Comparison of ENCODE assay signal across 11 cellular contexts in genomic region chr5:96968614-96969013, GRCh38. TPM values are rescaled to one million over a fixed set of nuclear protein-coding genes. Genes with fewer than 3 reads are reported as not detected.
DNase-seq lines count a peak whose midpoint lies in the region; ATAC-seq and TF ChIP-seq lines count a peak whose summit lies in the region.
"Had no signal": no experiment of that assay in that cellular context is flagged by ENCODE, and none has a peak within 500 bp of the region (broad histone marks: within the 10 kb centered on the region; RNA-seq: fewer than 3 reads in every experiment).

No MANE protein-coding gene starts in this region.

- H3K4me3 ChIP-seq in CD8-positive, alpha-beta T cell (ENCODE audit: low read depth, low read length): no peak overlapping the region
- H3K4me3 ChIP-seq in MG63 (no peak overlapping the region), neural progenitor cell (no peak overlapping the region), tibial nerve (no peak overlapping the region)
- H3K4me3 ChIP-seq: pancreas had no signal

- no peak for TF ChIP-seq POLR2A in tibial nerve (IDR thresholded peaks at IDR 0.05)

- peak overlapping the region; percentile 69 for H3K27ac Mint-ChIP-seq in CD8-positive, alpha-beta T cell
- H3K27ac Mint-ChIP-seq in neural progenitor cell: peak overlapping the region; percentile 31

- CTCF ChIA-PET in CD8-positive, alpha-beta T cell (lab: Charles Lee): interaction anchor here (0.6 kb wide), 1 partner anchor 27 kb away, joined by 3 read pairs; no protein-coding TSS in a partner anchor

- intact Hi-C loops in CD8-positive, alpha-beta T cell (cut with DNase I, micrococcal nuclease): no loop called here

- no peaks in the 10 kb centered on the region for H3K79me2 ChIP-seq in neural progenitor cell (ENCODE audit: low read depth)

- H3K9me3 Mint-ChIP-seq in CD8-positive, alpha-beta T cell: no peaks in the 10 kb centered on the region
- no peaks in the 10 kb centered on the region for H3K9me3 Mint-ChIP-seq in neural progenitor cell

- H3K4me1 ChIP-seq in CD8-positive, alpha-beta T cell (ENCODE audit: insufficient read depth, low read length): peaks cover 81% of the 10 kb centered on the region
- no peaks in the 10 kb centered on the region for H3K4me1 ChIP-seq in neural progenitor cell
- peaks cover 0 to 38% (median 14%) of the 10 kb centered on the region in 4 donors for H3K4me1 ChIP-seq in tibial nerve

- H3K4me1 Mint-ChIP-seq in CD8-positive, alpha-beta T cell (ENCODE audit: low read depth): peaks cover 86% of the 10 kb centered on the region
- H3K4me1 Mint-ChIP-seq in neural progenitor cell: peaks cover 21% of the 10 kb centered on the region

- H3K36me3 ChIP-seq in CD8-positive, alpha-beta T cell (ENCODE audit: insufficient read depth, low read length): no peaks in the 10 kb centered on the region
- H3K36me3 ChIP-seq in MG63 (no peaks in the 10 kb centered on the region), neural progenitor cell (no peaks in the 10 kb centered on the region), tibial nerve (no peaks in the 10 kb centered on the region)
- H3K36me3 ChIP-seq: pancreas had no signal

- ATAC-seq in CD8-positive, alpha-beta T cell: no peak

- no peaks in the 10 kb centered on the region for H3F3A ChIP-seq in neural progenitor cell (ENCODE audit: low read depth)

- POLR2A ChIA-PET in CD8-positive, alpha-beta T cell (lab: Charles Lee): interaction anchor here (1.2 kb wide), 1 partner anchor 11 kb away, joined by 3 read pairs; no protein-coding TSS in a partner anchor

- H3K27ac ChIP-seq in CD8-positive, alpha-beta T cell (ENCODE audit: low read depth, low read length): no peak overlapping the region
- H3K27ac ChIP-seq in neural progenitor cell (no peak overlapping the region), tibial nerve (peak overlapping the region in 2 of 4 donors; percentile 22 to 38)
- H3K27ac ChIP-seq: pancreas had no signal

- H3K27me3 ChIP-seq in CD8-positive, alpha-beta T cell (ENCODE audit: insufficient read depth, low read length): no peaks in the 10 kb centered on the region
- H3K27me3 ChIP-seq in MG63 (no peaks in the 10 kb centered on the region), neural progenitor cell (no peaks in the 10 kb centered on the region), tibial nerve (no peaks in the 10 kb centered on the region)
- H3K27me3 ChIP-seq: pancreas had no signal

- no peak for TF ChIP-seq CTCF in CD8-positive, alpha-beta T cell (IDR thresholded peaks at IDR 0.05)
- no peak for TF ChIP-seq CTCF in neural progenitor cell (IDR thresholded peaks at IDR 0.05)
- TF ChIP-seq CTCF in tibial nerve (IDR thresholded peaks at IDR 0.05): no peak

- DNase-seq in CD8-positive, alpha-beta T cell: no peak
- peak; percentile 15 for DNase-seq in MG63
- peak; percentile 40 for DNase-seq in dermis blood vessel endothelial cell
- DNase-seq in neural progenitor cell (ENCODE audit: low spot score): no peak
- no peak for DNase-seq in NCI-H2227 (lab: John Stamatoyannopoulos, UW; ENCODE audit: unreplicated experiment)
- DNase-seq in HK-2 (ENCODE audit: unreplicated experiment): no peak
- no peak for DNase-seq in tibial nerve (ENCODE audit: low spot score in 2 of 2)
- no peak for DNase-seq in NCI-H2196 (lab: John Stamatoyannopoulos, UW; ENCODE audit: unreplicated experiment)
- DNase-seq: DND-41, NCI-H2081 treated with DMSO at 0.1 percent for 48 hours, pancreas had no signal

- no peak overlapping the region for H2AFZ ChIP-seq in neural progenitor cell (replicated peaks)

- 32 to 33% methylated on average over 2 of the region's 2 CpGs for WGBS in tibial nerve, 2 donors

- H3K27me3 Mint-ChIP-seq in CD8-positive, alpha-beta T cell (ENCODE audit: low read depth): no peaks in the 10 kb centered on the region
- H3K27me3 Mint-ChIP-seq in neural progenitor cell (ENCODE audit: insufficient read depth, low read depth): no peaks in the 10 kb centered on the region

- no peak overlapping the region for H3K4me3 Mint-ChIP-seq in CD8-positive, alpha-beta T cell
- no peak overlapping the region for H3K4me3 Mint-ChIP-seq in neural progenitor cell

- H3K9me3 ChIP-seq in CD8-positive, alpha-beta T cell (ENCODE audit: low read length): no peaks in the 10 kb centered on the region
- H3K9me3 ChIP-seq in MG63 (no peaks in the 10 kb centered on the region), neural progenitor cell (ENCODE audit: low read depth) (no peaks in the 10 kb centered on the region), tibial nerve (no peaks in the 10 kb centered on the region)
- H3K9me3 ChIP-seq: pancreas had no signal

- no peak overlapping the region for H3K9ac ChIP-seq in neural progenitor cell

- peaks cover 6% of the 10 kb centered on the region for H3K36me3 Mint-ChIP-seq in CD8-positive, alpha-beta T cell
- no peaks in the 10 kb centered on the region for H3K36me3 Mint-ChIP-seq in neural progenitor cell

- H4K20me1 ChIP-seq in neural progenitor cell (ENCODE audit: low read depth): no peaks in the 10 kb centered on the region

- no peak overlapping the region for H3K4me2 ChIP-seq in neural progenitor cell

- TF ChIP-seq EP300 in tibial nerve (IDR thresholded peaks at IDR 0.05): no peak

RNA-seq across cellular contexts. Expression of gene LNPEP, which starts 32.7 kb away (rescaled TPM):
- 10 to 100 TPM; 49.5 to 49.6 TPM for total RNA-seq in CD8-positive, alpha-beta T cell
- 21.4 and 24.2 TPM in 2 replicates for total RNA-seq in MG63 (2014; rRNA removed; shearing (Covaris generic); ENCODE audit: low replicate concordance)
- total RNA-seq in dermis blood vessel endothelial cell (48.3 and 57.9 TPM in 2 replicates), neural progenitor cell (ENCODE audit: low replicate concordance) (7.0 and 19.6 TPM in 2 replicates), tibial nerve (10 to 100 TPM; 40.4 to 71.8 (median 51.3) TPM)

Comparison
In these comparisons a context has a peak if more than half of its experiments do, and no peak if none do; other contexts are left out.
1. DNase-seq: peak in MG63 (single experiment) and dermis blood vessel endothelial cell (single experiment); none in CD8-positive, alpha-beta T cell (0 of 7), neural progenitor cell (single experiment), NCI-H2227 (single experiment), HK-2 (single experiment), tibial nerve (0 of 2) and NCI-H2196 (single experiment).